Comparison of ENCODE assay signal across 1 cellular context in the genomic region with DNA sequence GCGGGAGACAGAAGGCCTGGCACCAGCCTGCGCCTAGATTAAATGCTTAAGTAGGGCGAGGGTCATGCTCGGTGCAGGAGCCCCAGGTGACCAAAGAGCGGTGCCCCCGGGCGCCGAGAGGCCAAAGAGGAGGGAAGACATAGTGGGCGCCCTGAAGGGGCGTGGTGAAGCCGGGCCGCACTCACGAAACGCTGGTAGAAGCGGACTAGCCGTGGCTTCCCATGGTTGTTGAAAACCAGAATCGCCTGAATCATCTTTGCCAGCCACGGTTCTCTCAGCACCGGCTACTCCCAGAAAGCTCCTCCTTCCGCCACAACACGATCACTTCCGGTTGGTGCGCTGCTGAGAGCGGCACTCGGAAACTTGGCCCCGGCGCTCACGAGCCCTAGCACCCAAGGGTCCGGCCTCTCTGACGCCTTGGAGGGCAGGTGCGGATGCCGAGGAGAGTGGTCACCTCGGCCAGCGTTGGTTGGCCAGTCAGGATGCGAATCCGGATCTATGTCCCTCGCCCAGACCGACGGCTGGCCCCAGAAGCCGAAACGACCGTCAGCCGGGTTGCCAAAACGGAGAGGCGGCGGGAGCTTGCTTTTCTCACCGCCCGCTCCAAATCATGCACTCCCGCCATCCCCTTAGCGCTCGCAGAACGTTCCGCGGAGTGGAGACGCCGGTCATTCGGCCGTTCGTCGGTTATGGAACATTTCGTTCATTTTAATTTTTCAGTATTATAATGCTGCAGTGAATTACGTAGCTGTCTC.
TF ChIP-seq lines count a peak whose summit lies in the region.

TSS of gene AP3S2 (minus strand) at position 299 of the 755 bp plus-strand sequence. CDS start at position 254, 45 bp downstream.

TF ChIP-seq in HepG2, 621 proteins besides CTCF, POLR2A, EP300 and RAD21 (continued from another document and continues in another):
- TF ChIP-seq, protein P1, sequence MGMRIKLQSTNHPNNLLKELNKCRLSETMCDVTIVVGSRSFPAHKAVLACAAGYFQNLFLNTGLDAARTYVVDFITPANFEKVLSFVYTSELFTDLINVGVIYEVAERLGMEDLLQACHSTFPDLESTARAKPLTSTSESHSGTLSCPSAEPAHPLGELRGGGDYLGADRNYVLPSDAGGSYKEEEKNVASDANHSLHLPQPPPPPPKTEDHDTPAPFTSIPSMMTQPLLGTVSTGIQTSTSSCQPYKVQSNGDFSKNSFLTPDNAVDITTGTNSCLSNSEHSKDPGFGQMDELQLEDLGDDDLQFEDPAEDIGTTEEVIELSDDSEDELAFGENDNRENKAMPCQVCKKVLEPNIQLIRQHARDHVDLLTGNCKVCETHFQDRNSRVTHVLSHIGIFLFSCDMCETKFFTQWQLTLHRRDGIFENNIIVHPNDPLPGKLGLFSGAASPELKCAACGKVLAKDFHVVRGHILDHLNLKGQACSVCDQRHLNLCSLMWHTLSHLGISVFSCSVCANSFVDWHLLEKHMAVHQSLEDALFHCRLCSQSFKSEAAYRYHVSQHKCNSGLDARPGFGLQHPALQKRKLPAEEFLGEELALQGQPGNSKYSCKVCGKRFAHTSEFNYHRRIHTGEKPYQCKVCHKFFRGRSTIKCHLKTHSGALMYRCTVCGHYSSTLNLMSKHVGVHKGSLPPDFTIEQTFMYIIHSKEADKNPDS (CRISPR knock-in tag; IDR thresholded peaks at IDR 0.05), result no peak
- TF ChIP-seq CREM (IDR thresholded peaks at IDR 0.05), result peak; percentile 68; the same call in 1 of the 2 replicates
- peak; percentile 47; the same call in 1 of the 2 replicates for TF ChIP-seq CREM (CRISPR knock-in tag; IDR thresholded peaks at IDR 0.05)
- no peak for TF ChIP-seq ZNF33A (CRISPR knock-in tag; IDR thresholded peaks at IDR 0.05; ENCODE audit: borderline replicate concordance)
- peak; percentile 65; the same call in 1 of the 2 replicates for TF ChIP-seq ARNT2 (CRISPR knock-in tag; IDR thresholded peaks at IDR 0.05; ENCODE audit: low read depth)
- peak; percentile 98 for TF ChIP-seq KDM2A (CRISPR knock-in tag; IDR thresholded peaks at IDR 0.05; ENCODE audit: borderline replicate concordance, low read depth)
- no peak for TF ChIP-seq NPAS2 (CRISPR knock-in tag; IDR thresholded peaks at IDR 0.05; ENCODE audit: borderline replicate concordance)
- TF ChIP-seq ZHX2 (IDR thresholded peaks at IDR 0.05; ENCODE audit: low read depth), result peak; percentile 87; the same call in 1 of the 2 replicates
- TF ChIP-seq ZHX2 (CRISPR knock-in tag; IDR thresholded peaks at IDR 0.05; ENCODE audit: borderline replicate concordance), result no peak; the same call in 1 of the 2 replicates
- no peak for TF ChIP-seq CHD4 (IDR thresholded peaks at IDR 0.05; ENCODE audit: borderline replicate concordance, low read length)
- peak; percentile 96 for TF ChIP-seq HOXA3 (CRISPR knock-in tag; IDR thresholded peaks at IDR 0.05)
- TF ChIP-seq TEAD2 (CRISPR knock-in tag; IDR thresholded peaks at IDR 0.05), result no peak
- no peak for TF ChIP-seq KLF15 (CRISPR knock-in tag; IDR thresholded peaks at IDR 0.05; ENCODE audit: borderline replicate concordance)
- peak; percentile 82; the same call in 1 of the 2 replicates for TF ChIP-seq ZNF260 (CRISPR knock-in tag; IDR thresholded peaks at IDR 0.05; ENCODE audit: borderline replicate concordance, low read depth)
- peak; percentile 85; the same call in 1 of the 2 replicates for TF ChIP-seq ZNF563 (CRISPR knock-in tag; IDR thresholded peaks at IDR 0.05)
- TF ChIP-seq ZNF639 (CRISPR knock-in tag; conservative IDR thresholded peaks at IDR 0.05), result peak; percentile 94
- 0 out of 2 replicates have a peak, but pooled peaks have one; percentile 57 for TF ChIP-seq REL (CRISPR knock-in tag; conservative IDR thresholded peaks at IDR 0.05)
- TF ChIP-seq MIER2 (CRISPR knock-in tag; IDR thresholded peaks at IDR 0.05), result peak; percentile 85
- no peak for TF ChIP-seq ZBTB42 (CRISPR knock-in tag; IDR thresholded peaks at IDR 0.05)
- peak; percentile 91 for TF ChIP-seq POLR2G (IDR thresholded peaks at IDR 0.05; ENCODE audit: low read depth, low read length)
- TF ChIP-seq SRSF4 (IDR thresholded peaks at IDR 0.05; ENCODE audit: low read depth, low read length, poor library complexity, severe bottlenecking), result no peak
- TF ChIP-seq NR2C2 (CRISPR knock-in tag; IDR thresholded peaks at IDR 0.05; ENCODE audit: borderline replicate concordance), result peak; percentile 97
- TF ChIP-seq ZNF788 (CRISPR knock-in tag; IDR thresholded peaks at IDR 0.05; ENCODE audit: borderline replicate concordance), result peak; percentile 98
- TF ChIP-seq SMAD9 (CRISPR knock-in tag; IDR thresholded peaks at IDR 0.05), result no peak
- TF ChIP-seq, protein P2, sequence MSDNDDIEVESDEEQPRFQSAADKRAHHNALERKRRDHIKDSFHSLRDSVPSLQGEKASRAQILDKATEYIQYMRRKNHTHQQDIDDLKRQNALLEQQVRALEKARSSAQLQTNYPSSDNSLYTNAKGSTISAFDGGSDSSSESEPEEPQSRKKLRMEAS (IDR thresholded peaks at IDR 0.05), result peak; percentile 95
- peak; percentile 81 for TF ChIP-seq ZNF773 (CRISPR knock-in tag; IDR thresholded peaks at IDR 0.05; ENCODE audit: borderline replicate concordance)
- TF ChIP-seq ZNF281 (CRISPR knock-in tag; IDR thresholded peaks at IDR 0.05; ENCODE audit: borderline replicate concordance), result peak; percentile 54; the same call in 1 of the 2 replicates
- TF ChIP-seq TRAFD1 (CRISPR knock-in tag; IDR thresholded peaks at IDR 0.05; ENCODE audit: borderline replicate concordance), result no peak
- TF ChIP-seq, protein P3, sequence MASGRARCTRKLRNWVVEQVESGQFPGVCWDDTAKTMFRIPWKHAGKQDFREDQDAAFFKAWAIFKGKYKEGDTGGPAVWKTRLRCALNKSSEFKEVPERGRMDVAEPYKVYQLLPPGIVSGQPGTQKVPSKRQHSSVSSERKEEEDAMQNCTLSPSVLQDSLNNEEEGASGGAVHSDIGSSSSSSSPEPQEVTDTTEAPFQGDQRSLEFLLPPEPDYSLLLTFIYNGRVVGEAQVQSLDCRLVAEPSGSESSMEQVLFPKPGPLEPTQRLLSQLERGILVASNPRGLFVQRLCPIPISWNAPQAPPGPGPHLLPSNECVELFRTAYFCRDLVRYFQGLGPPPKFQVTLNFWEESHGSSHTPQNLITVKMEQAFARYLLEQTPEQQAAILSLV (CRISPR knock-in tag; IDR thresholded peaks at IDR 0.05; ENCODE audit: borderline replicate concordance), result peak; percentile 96; the same call in 1 of the 2 replicates
- TF ChIP-seq ZNF160 (CRISPR knock-in tag; IDR thresholded peaks at IDR 0.05), result peak; percentile 92
- peak; percentile 53; the same call in 1 of the 2 replicates for TF ChIP-seq SIX4 (CRISPR knock-in tag; IDR thresholded peaks at IDR 0.05)
- TF ChIP-seq ZNF230 (CRISPR knock-in tag; IDR thresholded peaks at IDR 0.05), result peak; percentile 90
- peak; percentile 53; the same call in 1 of the 2 replicates for TF ChIP-seq HES4 (CRISPR knock-in tag; IDR thresholded peaks at IDR 0.05; ENCODE audit: borderline replicate concordance)
- TF ChIP-seq NFE2L1 (CRISPR knock-in tag; IDR thresholded peaks at IDR 0.05; ENCODE audit: borderline replicate concordance), result peak; percentile 82; the same call in 1 of the 2 replicates
- peak; percentile 98 for TF ChIP-seq SPEN (CRISPR knock-in tag; IDR thresholded peaks at IDR 0.05; ENCODE audit: low read depth)
- no peak; the same call in 1 of the 2 replicates for TF ChIP-seq ZNF367 (CRISPR knock-in tag; IDR thresholded peaks at IDR 0.05; ENCODE audit: borderline replicate concordance)
